ENCODE assay signal across 2 cellular contexts in genomic region chr11:70311616-70312015, GRCh38.
TF ChIP-seq lines count a peak whose summit lies in the region.

No MANE protein-coding gene starts in this region.

TF ChIP-seq in HEK293, 187 proteins besides CTCF, POLR2A, EP300 and RAD21:
- TF ChIP-seq ZNF449 (tag by site-specific recombination; IDR thresholded peaks at IDR 0.05) (no peak), SCRT2 (tag by site-specific recombination; IDR thresholded peaks at IDR 0.05) (0 out of 2 replicates have a peak, but pooled peaks have one; percentile 49)
TF ChIP-seq in HEK293: peak in this region for 1.

TF ChIP-seq in H1, 55 proteins besides CTCF, POLR2A, EP300 and RAD21:
- TF ChIP-seq ZNF274 (IDR thresholded peaks at IDR 0.05; ENCODE audit: borderline replicate concordance, extremely low read depth, low read length) (no peak), CHD2 (IDR thresholded peaks at IDR 0.05; ENCODE audit: low read length) (no peak), MAFK (IDR thresholded peaks at IDR 0.05; ENCODE audit: low read depth, low read length) (peak; percentile 64), BACH1 (IDR thresholded peaks at IDR 0.05; ENCODE audit: low read length) (peak; percentile 81)
TF ChIP-seq in H1: peak in this region for 2.
